Comparison of ENCODE assay signal across 7 cellular contexts in the genomic region with DNA sequence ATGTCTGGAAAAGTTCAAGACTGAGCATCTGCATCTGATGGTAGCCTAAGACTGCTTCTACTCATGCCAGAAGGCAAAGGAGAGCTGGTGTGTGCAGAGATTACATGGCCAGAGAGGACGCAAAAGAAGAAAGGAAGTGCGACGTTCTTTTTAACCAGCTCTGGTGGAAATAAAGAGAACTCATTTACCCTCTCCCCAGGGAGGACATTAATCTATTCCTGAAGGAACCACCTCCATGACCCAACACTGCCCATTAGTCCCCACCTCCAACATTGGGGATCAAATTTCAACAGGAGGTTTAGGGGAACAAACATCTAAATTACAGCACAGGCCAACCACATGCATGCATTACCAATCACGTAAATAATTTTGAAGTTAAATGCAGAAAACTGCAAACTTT. TPM values are rescaled to one million over a fixed set of nuclear protein-coding genes. Genes with fewer than 3 reads are reported as not detected.
DNase-seq lines count a peak whose midpoint lies in the region; ATAC-seq and TF ChIP-seq lines count a peak whose summit lies in the region.

No MANE protein-coding gene starts in this region.

- DNase-seq in H7 = peak; percentile 40
- peak; percentile 20 for DNase-seq in NT2/D1 (ENCODE audit: low read depth, low spot score)
- DNase-seq in epithelial cell of proximal tubule (ENCODE audit: low read depth) = no peak
- peak; percentile 29 for DNase-seq in skeletal muscle cell (ENCODE audit: low read depth)
- no peak for DNase-seq in C1 segment of cervical spinal cord (lab: John Stamatoyannopoulos, UW)

- H3K36me3 ChIP-seq in H7 (replicated peaks; ENCODE audit: control insufficient read depth, insufficient read depth, low read length) = no peaks in the 10 kb centered on the region; the same call in 1 of the 2 replicates
- H3K36me3 ChIP-seq in NT2/D1 (ENCODE audit: insufficient read depth, insufficient read length, low read length) = peaks cover 3% of the 10 kb centered on the region

- no peaks in the 10 kb centered on the region for H3K4me1 ChIP-seq in NT2/D1 (ENCODE audit: insufficient read depth, insufficient read length)

- no peak for TF ChIP-seq CTCF in epithelial cell of proximal tubule (conservative IDR thresholded peaks at IDR 0.05; ENCODE audit: low read depth, low read length)

- H3K4me3 ChIP-seq in H7 (ENCODE audit: insufficient read depth, low read depth, low read length) (peak overlapping the region; percentile 92), NT2/D1 (ENCODE audit: insufficient read length, low read depth) (peak overlapping the region; percentile 97), epithelial cell of proximal tubule (ENCODE audit: low read depth, low read length) (peak overlapping the region; percentile 91), skeletal muscle cell (ENCODE audit: low read depth, low read length) (peak overlapping the region; percentile 85)

- no peaks in the 10 kb centered on the region for H3K9me3 ChIP-seq in NT2/D1 (ENCODE audit: insufficient read depth, low read length)

- no peak overlapping the region for H3K9ac ChIP-seq in NT2/D1 (ENCODE audit: insufficient read length, low read depth)

- no peak for ATAC-seq in GM19452 (IDR thresholded peaks at IDR 0.05; ENCODE audit: unreplicated experiment)
- no peak for ATAC-seq in HG03175 (IDR thresholded peaks at IDR 0.05; ENCODE audit: unreplicated experiment)

- no peaks in the 10 kb centered on the region for H3K27me3 ChIP-seq in H7 (ENCODE audit: control insufficient read depth, insufficient read depth, low read length)
- no peaks in the 10 kb centered on the region for H3K27me3 ChIP-seq in NT2/D1 (ENCODE audit: insufficient read depth, insufficient read length)

RNA-seq across cellular contexts. Expression of a gene that starts 1.5 kb away (rescaled TPM):
- total RNA-seq in H7 (2014; rRNA removed; shearing (Covaris generic)) = 19.4 and 25.9 TPM in 2 replicates
- 11.4 and 25.2 TPM in 2 replicates for total RNA-seq in epithelial cell of proximal tubule

RNA-seq across cellular contexts. Expression of a gene that starts 41.6 kb away (rescaled TPM):
- total RNA-seq in H7 (2014; rRNA removed; shearing (Covaris generic)) = 6.7 and 7.2 TPM in 2 replicates
- 6.8 and 7.6 TPM in 2 replicates for total RNA-seq in epithelial cell of proximal tubule

Comparison
In these comparisons a context has a peak if more than half of its experiments do, and no peak if none do; other contexts are left out.
1. DNase-seq: peak in H7 (single experiment), NT2/D1 (single experiment) and skeletal muscle cell (single experiment); none in epithelial cell of proximal tubule (single experiment) and C1 segment of cervical spinal cord (0 of 14).
2. Peak in every context shown above with its lines, with median percentiles within 50 percentile points of each other: H3K4me3 ChIP-seq.